Comparison of ENCODE assay signal across 8 cellular contexts in genomic region chr22:29780781-29781676, GRCh38. TPM values are rescaled to one million over a fixed set of nuclear protein-coding genes. Genes with fewer than 3 reads are reported as not detected.
DNase-seq lines count a peak whose midpoint lies in the region; ATAC-seq and TF ChIP-seq lines count a peak whose summit lies in the region.

No MANE protein-coding gene starts in this region.

- no peak for TF ChIP-seq POLR2A in suprapubic skin (IDR thresholded peaks at IDR 0.05)

- H3K4me1 ChIP-seq in suprapubic skin (peaks cover 39% of the 10 kb centered on the region), lower lobe of right lung (peaks cover 15% of the 10 kb centered on the region)

- no peaks in the 10 kb centered on the region for H3K9me3 Mint-ChIP-seq in central memory CD8-positive, alpha-beta T cell

- peak overlapping the region; percentile 58 for H3K27ac Mint-ChIP-seq in central memory CD8-positive, alpha-beta T cell (ENCODE audit: low read depth)

- no peaks in the 10 kb centered on the region for H3K4me1 Mint-ChIP-seq in central memory CD8-positive, alpha-beta T cell

- intact Hi-C loops in lower lobe of right lung (cut with DNase I): no loop called here

- ATAC-seq in central memory CD8-positive, alpha-beta T cell (replicated peaks; ENCODE audit: extremely low read depth, poor library complexity, severe bottlenecking): no peak
- no peak for ATAC-seq in HG03342 (IDR thresholded peaks at IDR 0.05; ENCODE audit: unreplicated experiment)
- no peak for ATAC-seq in lower lobe of right lung

- no peaks in the 10 kb centered on the region for H3K36me3 Mint-ChIP-seq in central memory CD8-positive, alpha-beta T cell (ENCODE audit: insufficient read depth)

- no peak overlapping the region for H3K4me3 Mint-ChIP-seq in central memory CD8-positive, alpha-beta T cell

- H3K36me3 ChIP-seq in suprapubic skin (no peaks in the 10 kb centered on the region), lower lobe of right lung (no peaks in the 10 kb centered on the region)

- H3K27me3 ChIP-seq in suprapubic skin (no peaks in the 10 kb centered on the region), lower lobe of right lung (ENCODE audit: low read depth) (no peaks in the 10 kb centered on the region)

- WGBS in suprapubic skin: 52% methylated on average over 8 of the region's 8 CpGs

- TF ChIP-seq CTCF in suprapubic skin (IDR thresholded peaks at IDR 0.05) (no peak), lower lobe of right lung (IDR thresholded peaks at IDR 0.05) (no peak)

- no peaks in the 10 kb centered on the region for H3K27me3 Mint-ChIP-seq in central memory CD8-positive, alpha-beta T cell

- H3K9me3 ChIP-seq in suprapubic skin: no peaks in the 10 kb centered on the region
- no peaks in the 10 kb centered on the region for H3K9me3 ChIP-seq in lower lobe of right lung

- DNase-seq in LHCN-M2 (ENCODE audit: low read depth): peak; percentile 97
- no peak for DNase-seq in central memory CD8-positive, alpha-beta T cell (ENCODE audit: low spot score in 2 of 2)
- DNase-seq in left kidney (ENCODE audit: low read depth, low spot score): peak; percentile 34
- DNase-seq in suprapubic skin (ENCODE audit: low spot score in 2 of 2): no peak
- no peak for DNase-seq in activated T-cell treated with anti-CD3 and anti-CD28 coated beads for 4 hours
- DNase-seq in lower lobe of right lung: no peak
- DNase-seq in iPS-NIHi11 (ENCODE audit: low spot score): no peak

- H3K4me3 ChIP-seq in suprapubic skin (no peak overlapping the region), lower lobe of right lung (no peak overlapping the region)

- no peak for TF ChIP-seq EP300 in suprapubic skin (IDR thresholded peaks at IDR 0.05)

- peak overlapping the region; percentile 71 for H3K27ac ChIP-seq in suprapubic skin
- H3K27ac ChIP-seq in lower lobe of right lung: no peak overlapping the region

RNA-seq across cellular contexts. Expression of gene UQCR10, which starts 13.9 kb away (rescaled TPM):
- total RNA-seq in LHCN-M2 (2014; rRNA removed) (66.1 and 72.8 TPM in 2 replicates), suprapubic skin (10 to 100 TPM; 33.6 to 85.7 (median 66.8) TPM), lower lobe of right lung (80.3 TPM)
- polyA plus RNA-seq in LHCN-M2 (2012): 289 TPM

RNA-seq across cellular contexts. Expression of gene ZMAT5, which starts 14.2 kb away (rescaled TPM):
- total RNA-seq in LHCN-M2 (2014; rRNA removed) (38.2 and 41.3 TPM in 2 replicates), suprapubic skin (10 to 100 TPM; 16.3 to 28.2 (median 23.1) TPM), lower lobe of right lung (18.3 TPM)
- 43.7 TPM for polyA plus RNA-seq in LHCN-M2 (2012)

RNA-seq across cellular contexts. Expression of gene ASCC2, which starts 57.0 kb away (rescaled TPM):
- total RNA-seq in LHCN-M2 (2014; rRNA removed) (36.0 and 36.9 TPM in 2 replicates), suprapubic skin (10 to 100 TPM; 35.6 to 57.3 (median 43.2) TPM), lower lobe of right lung (65.4 TPM)
- 54.4 TPM for polyA plus RNA-seq in LHCN-M2 (2012)

Comparison
In these comparisons a context has a peak if more than half of its experiments do, and no peak if none do; other contexts are left out.
1. DNase-seq: peak in LHCN-M2 (single experiment) and left kidney (single experiment); none in central memory CD8-positive, alpha-beta T cell (0 of 2), suprapubic skin (0 of 2), activated T-cell treated with anti-CD3 and anti-CD28 coated beads for 4 hours (single experiment), lower lobe of right lung (single experiment) and iPS-NIHi11 (single experiment).